In genomic region chr7:108415821-108416536, GRCh38 we compare ENCODE assay signal across 9 cellular contexts. TPM values are rescaled to one million over a fixed set of nuclear protein-coding genes. Genes with fewer than 3 reads are reported as not detected.
A peak's percentile ranks its signal among the peaks of the same experiment; 100 is the strongest.
DNase-seq lines count a peak whose midpoint lies in the region; ATAC-seq, FAIRE-seq and TF ChIP-seq lines count a peak whose summit lies in the region.
"Had no signal": no experiment of that assay in that cellular context is flagged by ENCODE, and none has a peak within 500 bp of the region (broad histone marks: within the 10 kb centered on the region; RNA-seq: fewer than 3 reads in every experiment).

No MANE protein-coding gene starts in this region.

- H3K36me3 Mint-ChIP-seq in activated B cell treated with CpG ODN at 0.5 μM for 24 hours (ENCODE audit: low read depth), result peaks cover 5% of the 10 kb centered on the region

- H3K27ac Mint-ChIP-seq in activated B cell treated with CpG ODN at 0.5 μM for 24 hours, result peak overlapping the region; percentile 84

- H3K4me3 Mint-ChIP-seq in activated B cell treated with CpG ODN at 0.5 μM for 24 hours, result peak overlapping the region; percentile 72

- no peak for FAIRE-seq in kidney (lab: Jason Lieb, UNC)
- FAIRE-seq: H1 had no signal

- peaks cover 9% of the 10 kb centered on the region for H3K27me3 Mint-ChIP-seq in activated B cell treated with CpG ODN at 0.5 μM for 24 hours

- H3K4me1 Mint-ChIP-seq in activated B cell treated with CpG ODN at 0.5 μM for 24 hours, result peaks cover 70% of the 10 kb centered on the region

- DNase-seq in ACHN, result peak; percentile 62
- DNase-seq in GM13977 (ENCODE audit: low spot score), result peak; percentile 31
- peak; percentile 53 for DNase-seq in NCI-H1105 (lab: John Stamatoyannopoulos, UW)
- no peak for DNase-seq in activated B cell treated with CpG ODN at 0.5 μM for 24 hours
- peak; percentile 83 to 90 for DNase-seq in lung microvascular endothelial cell (ENCODE audit: low read depth in 2 of 2)
- DNase-seq in left ventricle myocardium inferior, result no peak
- no peak for DNase-seq in kidney

- CTCF ChIA-PET in activated B cell treated with CpG ODN at 0.5 μM for 24 hours (lab: Charles Lee), result no interaction called here

- no peak overlapping the region for H3K9ac ChIP-seq in kidney (ENCODE audit: low read length in 2 of 2)

- in situ Hi-C loops in ACHN (cut with HindIII; ENCODE audit: low pct_ligation_motif_present, low pct_unique_long_range_greater_than_20kb, low sequenced_read_pairs), result no loop called here
- in situ Hi-C loops in GM13977 (cut with MboI; ENCODE audit: low pct_unique_long_range_greater_than_20kb, low sequenced_read_pairs, unreplicated experiment), result no loop called here

- H3K4me3 ChIP-seq in left ventricle myocardium inferior (no peak overlapping the region), kidney (ENCODE audit: low read length in 2 of 2) (no peak overlapping the region)

- no peaks in the 10 kb centered on the region for H3K36me3 ChIP-seq in left ventricle myocardium inferior
- no peaks in the 10 kb centered on the region for H3K36me3 ChIP-seq in kidney (ENCODE audit: control insufficient read depth in 1 of 2, insufficient read depth in 2 of 2, low read length in 2 of 2)

- peaks cover 11% of the 10 kb centered on the region for H3K9me3 Mint-ChIP-seq in activated B cell treated with CpG ODN at 0.5 μM for 24 hours

- H3K27ac ChIP-seq in left ventricle myocardium inferior (replicated peaks) (no peak overlapping the region), kidney (ENCODE audit: low read depth in 2 of 2, low read length in 2 of 2) (no peak overlapping the region)

- POLR2A ChIA-PET in activated B cell treated with CpG ODN at 0.5 μM for 24 hours (lab: Charles Lee), result interaction anchor here (1.0 kb wide), 2 partner anchors 27 to 51 kb away, joined by 3 read pairs; no protein-coding TSS in a partner anchor

- peaks cover 54% of the 10 kb centered on the region for H3K27me3 ChIP-seq in left ventricle myocardium inferior (ENCODE audit: low read depth)

- ATAC-seq in HG02759 (IDR thresholded peaks at IDR 0.05; ENCODE audit: unreplicated experiment) (peak; percentile 85), activated B cell treated with CpG ODN at 0.5 μM for 24 hours (ENCODE audit: low read depth) (peak; percentile 75)

- no peak for TF ChIP-seq CTCF in GM13977 (IDR thresholded peaks at IDR 0.05; ENCODE audit: extremely low read depth, insufficient read depth, missing control alignments)
- no peak for TF ChIP-seq CTCF in activated B cell treated with CpG ODN at 0.5 μM for 24 hours (IDR thresholded peaks at IDR 0.05)
- no peak for TF ChIP-seq CTCF in left ventricle myocardium inferior (IDR thresholded peaks at IDR 0.05; ENCODE audit: borderline replicate concordance)
- TF ChIP-seq CTCF in kidney (IDR thresholded peaks at IDR 0.05; ENCODE audit: borderline replicate concordance, extremely low read depth, insufficient read depth), result no peak

- intact Hi-C loops in activated B cell treated with CpG ODN at 0.5 μM for 24 hours (cut with micrococcal nuclease) (loop anchor here (2.0 to 5.0 kb wide), 2 partner anchors 37 to 89 kb away; no protein-coding TSS in a partner anchor), left ventricle myocardium inferior (cut with micrococcal nuclease) (no loop called here), kidney (cut with DNase I) (no loop called here)

- no peaks in the 10 kb centered on the region for H3K9me3 ChIP-seq in left ventricle myocardium inferior (replicated peaks)
- no peaks in the 10 kb centered on the region for H3K9me3 ChIP-seq in kidney (ENCODE audit: control insufficient read depth in 1 of 2, low read length in 2 of 2)

- H3K4me1 ChIP-seq in left ventricle myocardium inferior, result no peaks in the 10 kb centered on the region
- no peaks in the 10 kb centered on the region for H3K4me1 ChIP-seq in kidney (ENCODE audit: control insufficient read depth in 1 of 2, insufficient read depth in 1 of 2, low read depth in 1 of 2, low read length in 2 of 2)

RNA-seq across cellular contexts. Expression of gene NRCAM, which starts 40.3 kb away (rescaled TPM):
- total RNA-seq in activated B cell treated with CpG ODN at 0.5 μM for 24 hours, result 1.6 and 2.2 TPM in 2 replicates
- 1.2 and 8.7 TPM in 2 replicates for total RNA-seq in lung microvascular endothelial cell
- total RNA-seq in left ventricle myocardium inferior, result 0.14 TPM
- total RNA-seq in kidney, result 20.6 TPM
- 16.8 TPM for polyA plus RNA-seq in kidney (ENCODE audit: insufficient read depth, low read depth, low replicate concordance)

Comparison
In these comparisons a context has a peak if more than half of its experiments do, and no peak if none do; other contexts are left out.
1. DNase-seq: peak in ACHN (single experiment), GM13977 (single experiment), NCI-H1105 (single experiment) and lung microvascular endothelial cell (2 of 2); none in activated B cell treated with CpG ODN at 0.5 μM for 24 hours (single experiment), left ventricle myocardium inferior (single experiment) and kidney (single experiment).